In genomic region chr1:232486006-232486405, GRCh38 we compare ENCODE assay signal across 21 cellular contexts.
A peak's percentile ranks its signal among the peaks of the same experiment; 100 is the strongest.
DNase-seq lines count a peak whose midpoint lies in the region; ATAC-seq and TF ChIP-seq lines count a peak whose summit lies in the region.
"Had no signal": no experiment of that assay in that cellular context is flagged by ENCODE, and none has a peak within 500 bp of the region (broad histone marks: within the 10 kb centered on the region; RNA-seq: fewer than 3 reads in every experiment).

No MANE protein-coding gene starts in this region.

- H2AFZ ChIP-seq in PC-3 (ENCODE audit: low read length) = peak overlapping the region; percentile 7; the same call in 1 of the 2 replicates

- no TSS peak for BruUV-seq in PC-3 (replicated peaks; lab: Mats Ljungman, UMichigan)

- H3K36me3 Mint-ChIP-seq in glutamatergic neuron (ENCODE audit: unreplicated experiment) (peaks cover 7% of the 10 kb centered on the region), nephron progenitor cell (ENCODE audit: low read depth) (peaks cover 22% of the 10 kb centered on the region)
- no peaks in the 10 kb centered on the region for H3K36me3 Mint-ChIP-seq in CD8-positive, alpha-beta T cell
- H3K36me3 Mint-ChIP-seq: stimulated activated memory B cell treated with anti-CD40 and anti-IgM and Interleukin-4, amounts not matched to agents 10 μg/mL and 1 μg/mL and 100 μg/mL, for 72 hours had no signal

- peak overlapping the region; percentile 50 for H3K4me2 ChIP-seq in PC-3 (ENCODE audit: low read length)

- no peaks in the 10 kb centered on the region for H3F3A ChIP-seq in PC-3 (ENCODE audit: low read length, unreplicated experiment)

- H3K4me1 Mint-ChIP-seq in glutamatergic neuron (ENCODE audit: low read depth, unreplicated experiment) (peaks cover 32% of the 10 kb centered on the region), nephron progenitor cell (no peaks in the 10 kb centered on the region)
- no peaks in the 10 kb centered on the region for H3K4me1 Mint-ChIP-seq in CD8-positive, alpha-beta T cell (ENCODE audit: low read depth)
- H3K4me1 Mint-ChIP-seq: stimulated activated memory B cell treated with anti-CD40 and anti-IgM and Interleukin-4, amounts not matched to agents 10 μg/mL and 1 μg/mL and 100 μg/mL, for 72 hours had no signal

- H3K27me3 Mint-ChIP-seq in glutamatergic neuron (ENCODE audit: unreplicated experiment) = no peaks in the 10 kb centered on the region
- H3K27me3 Mint-ChIP-seq in nephron progenitor cell (ENCODE audit: low read depth, poor library complexity) = no peaks in the 10 kb centered on the region
- no peaks in the 10 kb centered on the region for H3K27me3 Mint-ChIP-seq in CD8-positive, alpha-beta T cell (ENCODE audit: low read depth)
- H3K27me3 Mint-ChIP-seq: stimulated activated memory B cell treated with anti-CD40 and anti-IgM and Interleukin-4, amounts not matched to agents 10 μg/mL and 1 μg/mL and 100 μg/mL, for 72 hours had no signal

- H3K36me3 ChIP-seq in PC-3 (ENCODE audit: low read depth, low read length) = no peaks in the 10 kb centered on the region
- no peaks in the 10 kb centered on the region for H3K36me3 ChIP-seq in CD8-positive, alpha-beta T cell (ENCODE audit: insufficient read depth, low read length)
- H3K36me3 ChIP-seq: thyroid gland had no signal

- no peaks in the 10 kb centered on the region for H3K9me3 ChIP-seq in PC-3 (ENCODE audit: low read length)
- no peaks in the 10 kb centered on the region for H3K9me3 ChIP-seq in CD8-positive, alpha-beta T cell (ENCODE audit: low read length)
- H3K9me3 ChIP-seq: thyroid gland had no signal

- no peaks in the 10 kb centered on the region for H4K20me1 ChIP-seq in PC-3 (ENCODE audit: low read length)

- H3K4me3 ChIP-seq in PC-3 (ENCODE audit: low read length) = no peak overlapping the region
- no peak overlapping the region for H3K4me3 ChIP-seq in CD8-positive, alpha-beta T cell (ENCODE audit: low read depth, low read length)
- H3K4me3 ChIP-seq: SK-N-MC, thyroid gland had no signal

- ATAC-seq in PC-3 (peak; percentile 54), HG02763 (IDR thresholded peaks at IDR 0.05; ENCODE audit: unreplicated experiment) (no peak), GM21367 (IDR thresholded peaks at IDR 0.05; ENCODE audit: unreplicated experiment) (no peak)
- ATAC-seq in CD8-positive, alpha-beta T cell = no peak
- ATAC-seq: stimulated activated memory B cell treated with anti-CD40 and anti-IgM and Interleukin-4, amounts not matched to agents 10 μg/mL and 1 μg/mL and 100 μg/mL, for 72 hours had no signal

- peak overlapping the region; percentile 19 for H3K27ac Mint-ChIP-seq in glutamatergic neuron (ENCODE audit: unreplicated experiment)
- H3K27ac Mint-ChIP-seq in nephron progenitor cell = peak overlapping the region; percentile 39
- no peak overlapping the region for H3K27ac Mint-ChIP-seq in CD8-positive, alpha-beta T cell
- H3K27ac Mint-ChIP-seq: stimulated activated memory B cell treated with anti-CD40 and anti-IgM and Interleukin-4, amounts not matched to agents 10 μg/mL and 1 μg/mL and 100 μg/mL, for 72 hours had no signal

- POLR2A ChIA-PET in PC-3 (lab: Charles Lee; ENCODE audit: unreplicated experiment) = interaction anchor here (0.6 kb wide), 1 partner anchor 112 kb away, joined by 9 read pairs; no protein-coding TSS in a partner anchor
- POLR2A ChIA-PET in CD8-positive, alpha-beta T cell (lab: Charles Lee) = no interaction called here

- CTCF ChIA-PET in PC-3 (lab: Charles Lee) = interaction anchor here (1.7 kb wide), 1 partner anchor 141 kb away, joined by 6 read pairs; no protein-coding TSS in a partner anchor
- CTCF ChIA-PET in CD8-positive, alpha-beta T cell (lab: Charles Lee) = no interaction called here

- H3K27ac ChIP-seq in PC-3 (ENCODE audit: low read length) = peak overlapping the region; percentile 75
- no peak overlapping the region for H3K27ac ChIP-seq in CD8-positive, alpha-beta T cell (ENCODE audit: low read depth, low read length)
- H3K27ac ChIP-seq: HL-60, SK-N-MC, thyroid gland had no signal

- peak; percentile 31 for DNase-seq in EH (ENCODE audit: low read depth)
- DNase-seq in PC-3 = peak; percentile 53
- no peak for DNase-seq in glutamatergic neuron
- DNase-seq in nephron progenitor cell = no peak
- DNase-seq in CD8-positive, alpha-beta T cell = no peak
- DNase-seq in NK-92 treated with Interleukin-12 subunit alpha and Interleukin-12 subunit beta, amount 100 ng/mL, for 24 hours (lab: John Stamatoyannopoulos, UW) = no peak
- DNase-seq: activated CD4-positive, CD25-positive, alpha-beta regulatory T cell treated with anti-CD3 and anti-CD28 coated beads, Interleukin-2, amount 50 U/mL, for 72 hours; caudate nucleus; DMS79 treated with DMSO at 0.1 percent for 48 hours; GOT3; KBM-7; NCI-H1417; NCI-H69; retina had no signal

- H3K9me3 Mint-ChIP-seq in glutamatergic neuron (ENCODE audit: unreplicated experiment) (peaks cover 5% of the 10 kb centered on the region), nephron progenitor cell (no peaks in the 10 kb centered on the region)
- H3K9me3 Mint-ChIP-seq in CD8-positive, alpha-beta T cell = no peaks in the 10 kb centered on the region
- H3K9me3 Mint-ChIP-seq: mesothelial cell of epicardium; stimulated activated memory B cell treated with anti-CD40 and anti-IgM and Interleukin-4, amounts not matched to agents 10 μg/mL and 1 μg/mL and 100 μg/mL, for 72 hours had no signal

- H3K79me2 ChIP-seq in PC-3 (ENCODE audit: low read length) = no peaks in the 10 kb centered on the region

- no peaks in the 10 kb centered on the region for H3K9me2 ChIP-seq in PC-3 (replicated peaks; ENCODE audit: low read length)

- intact Hi-C loops in PC-3 (cut with micrococcal nuclease) = loop anchor here (1.0 to 5.0 kb wide), 2 partner anchors 8 to 141 kb away; no protein-coding TSS in a partner anchor
- intact Hi-C loops in CD8-positive, alpha-beta T cell (cut with DNase I, micrococcal nuclease) = no loop called here

- TF ChIP-seq CTCF in PC-3 (conservative IDR thresholded peaks at IDR 0.05; ENCODE audit: low read depth, low read length) = no peak
- no peak for TF ChIP-seq CTCF in glutamatergic neuron (IDR thresholded peaks at IDR 0.05; ENCODE audit: partially characterized antibody, unreplicated experiment)
- TF ChIP-seq CTCF in nephron progenitor cell (IDR thresholded peaks at IDR 0.05) = no peak
- no peak for TF ChIP-seq CTCF in CD8-positive, alpha-beta T cell (IDR thresholded peaks at IDR 0.05)

- H3K4me3 Mint-ChIP-seq in glutamatergic neuron (ENCODE audit: unreplicated experiment) (no peak overlapping the region), nephron progenitor cell (no peak overlapping the region)
- H3K4me3 Mint-ChIP-seq in CD8-positive, alpha-beta T cell = no peak overlapping the region
- H3K4me3 Mint-ChIP-seq: mesothelial cell of epicardium; stimulated activated memory B cell treated with anti-CD40 and anti-IgM and Interleukin-4, amounts not matched to agents 10 μg/mL and 1 μg/mL and 100 μg/mL, for 72 hours had no signal

- peak overlapping the region; percentile 24 for H3K9ac ChIP-seq in PC-3 (ENCODE audit: low read length)

- H3K27me3 ChIP-seq in PC-3 (ENCODE audit: low read length) = no peaks in the 10 kb centered on the region
- H3K27me3 ChIP-seq in CD8-positive, alpha-beta T cell (ENCODE audit: insufficient read depth, low read length) = no peaks in the 10 kb centered on the region
- H3K27me3 ChIP-seq: thyroid gland had no signal

- peaks cover 30% of the 10 kb centered on the region for H3K4me1 ChIP-seq in PC-3 (ENCODE audit: insufficient read depth, low read length)
- H3K4me1 ChIP-seq in CD8-positive, alpha-beta T cell (ENCODE audit: insufficient read depth, low read length) = no peaks in the 10 kb centered on the region

Comparison
In these comparisons a context has a peak if more than half of its experiments do, and no peak if none do; other contexts are left out.
1. DNase-seq: peak in EH (single experiment) and PC-3 (single experiment); none in glutamatergic neuron (single experiment), nephron progenitor cell (single experiment), CD8-positive, alpha-beta T cell (0 of 7) and NK-92 treated with Interleukin-12 subunit alpha and Interleukin-12 subunit beta, amount 100 ng/mL, for 24 hours (single experiment).